In genomic region chr11:64445651-64446050, GRCh38 we compare ENCODE assay signal across 18 cellular contexts.
DNase-seq lines count a peak whose midpoint lies in the region; ATAC-seq and TF ChIP-seq lines count a peak whose summit lies in the region.
"Had no signal": no experiment of that assay in that cellular context is flagged by ENCODE, and none has a peak within 500 bp of the region (broad histone marks: within the 10 kb centered on the region; RNA-seq: fewer than 3 reads in every experiment).

No MANE protein-coding gene starts in this region.

- no peak overlapping the region for H3K4me3 ChIP-seq in BLaER1 treated with 17β-estradiol and CSF1 and Interleukin-3, amounts not matched to agents 10 nM and 100 nM
- no peak overlapping the region for H3K4me3 ChIP-seq in WERI-Rb-1 (ENCODE audit: low read depth, low read length)
- no peak overlapping the region for H3K4me3 ChIP-seq in spleen

- peak; percentile 84 for DNase-seq in NCI-H82 (lab: John Stamatoyannopoulos, UW)
- DNase-seq in WERI-Rb-1, result peak; percentile 74
- DNase-seq in spleen, result peak; percentile 36
- DNase-seq in 8988T, result no peak
- DNase-seq in Right ventricle myocardium superior, result no peak
- DNase-seq: BE2C; CD4-positive, CD25-positive, alpha-beta regulatory T cell; IMR-90; NCI-H2029; NCI-H524 treated with DMSO at 0.1 percent for 48 hours; NCI-H774; SIG-M5; SK-N-SH; SW 1271; T-helper 17 cell had no signal

- intact Hi-C loops in spleen (cut with DNase I; ENCODE audit: low total_unique reads), result no loop called here
- intact Hi-C loops in Right ventricle myocardium superior (cut with DNase I), result no loop called here

- no peaks in the 10 kb centered on the region; a peak in 1 of 22 replicates for H4K20me1 ChIP-seq in BLaER1 treated with 17β-estradiol and CSF1 and Interleukin-3, amounts not matched to agents 10 nM and 100 nM

- no peaks in the 10 kb centered on the region for H3K36me3 ChIP-seq in BLaER1 treated with 17β-estradiol and CSF1 and Interleukin-3, amounts not matched to agents 10 nM and 100 nM
- H3K36me3 ChIP-seq in WERI-Rb-1 (no peaks in the 10 kb centered on the region), spleen (no peaks in the 10 kb centered on the region)
- H3K36me3 ChIP-seq: BE2C had no signal

- H3K4me1 ChIP-seq in BLaER1 treated with 17β-estradiol and CSF1 and Interleukin-3, amounts not matched to agents 10 nM and 100 nM, result peaks cover 82 to 96% (median 91%) of the 10 kb centered on the region in 10 experiments
- peaks cover 21 to 47% (median 38%) of the 10 kb centered on the region in 6 donors for H3K4me1 ChIP-seq in spleen
- H3K4me1 ChIP-seq: BE2C had no signal

- H3K27ac ChIP-seq in BLaER1 treated with 17β-estradiol and CSF1 and Interleukin-3, amounts not matched to agents 10 nM and 100 nM, result peak overlapping the region in 1 of 11 experiments; percentile 3; a peak in 1 of 22 replicates
- H3K27ac ChIP-seq in WERI-Rb-1, result no peak overlapping the region
- no peak overlapping the region for H3K27ac ChIP-seq in spleen

- H3K9me3 ChIP-seq in BLaER1 treated with 17β-estradiol and CSF1 and Interleukin-3, amounts not matched to agents 10 nM and 100 nM (replicated peaks in 1 of 11), result 0 out of 22 replicates have a peak, but pooled peaks cover 0 to 4% (median 0%) of the 10 kb centered on the region in 11 experiments
- no peaks in the 10 kb centered on the region for H3K9me3 ChIP-seq in WERI-Rb-1 (ENCODE audit: severe bottlenecking)
- no peaks in the 10 kb centered on the region for H3K9me3 ChIP-seq in spleen
- H3K9me3 ChIP-seq: BE2C, SK-N-SH had no signal

- 82 to 95% (median 88%) methylated on average over 4 of the region's 4 CpGs for WGBS in spleen, 5 donors

- no peak for TF ChIP-seq POLR2A in spleen (IDR thresholded peaks at IDR 0.05)

- H3K4me2 ChIP-seq in BLaER1 treated with 17β-estradiol and CSF1 and Interleukin-3, amounts not matched to agents 10 nM and 100 nM, result peak overlapping the region in 10 of 11 experiments; percentile 34 to 91 (median 84); a peak in 21 of 22 replicates
- H3K4me2 ChIP-seq: SK-N-SH had no signal

- TF ChIP-seq CTCF in WERI-Rb-1 (IDR thresholded peaks at IDR 0.05; ENCODE audit: low read depth, low read length) (no peak), spleen (IDR thresholded peaks at IDR 0.05 in 8 of 11, conservative IDR thresholded peaks at IDR 0.05 in 3 of 11) (no peak)

- no peak overlapping the region for H3K9ac ChIP-seq in BLaER1 treated with 17β-estradiol and CSF1 and Interleukin-3, amounts not matched to agents 10 nM and 100 nM
- H3K9ac ChIP-seq: SK-N-SH had no signal

- peaks cover 0 to 11% (median 0%) of the 10 kb centered on the region in 11 experiments; a peak in 3 of 22 replicates for H3K27me3 ChIP-seq in BLaER1 treated with 17β-estradiol and CSF1 and Interleukin-3, amounts not matched to agents 10 nM and 100 nM
- H3K27me3 ChIP-seq in WERI-Rb-1 (ENCODE audit: insufficient read depth, low read depth, severe bottlenecking), result no peaks in the 10 kb centered on the region
- peaks cover 0 to 15% (median 0%) of the 10 kb centered on the region in 7 donors for H3K27me3 ChIP-seq in spleen (replicated peaks in 1 of 7)
- H3K27me3 ChIP-seq: BE2C had no signal

- ATAC-seq in GM21825 (IDR thresholded peaks at IDR 0.05; ENCODE audit: unreplicated experiment), result no peak
- no peak for ATAC-seq in Right ventricle myocardium superior (ENCODE audit: poor library complexity)
- ATAC-seq: Panc1, T-helper 17 cell had no signal

Comparison
In these comparisons a context has a peak if more than half of its experiments do, and no peak if none do; other contexts are left out.
1. DNase-seq: peak in NCI-H82 (single experiment), WERI-Rb-1 (single experiment) and spleen (single experiment); none in 8988T (single experiment) and Right ventricle myocardium superior (single experiment).